In the genomic region with DNA sequence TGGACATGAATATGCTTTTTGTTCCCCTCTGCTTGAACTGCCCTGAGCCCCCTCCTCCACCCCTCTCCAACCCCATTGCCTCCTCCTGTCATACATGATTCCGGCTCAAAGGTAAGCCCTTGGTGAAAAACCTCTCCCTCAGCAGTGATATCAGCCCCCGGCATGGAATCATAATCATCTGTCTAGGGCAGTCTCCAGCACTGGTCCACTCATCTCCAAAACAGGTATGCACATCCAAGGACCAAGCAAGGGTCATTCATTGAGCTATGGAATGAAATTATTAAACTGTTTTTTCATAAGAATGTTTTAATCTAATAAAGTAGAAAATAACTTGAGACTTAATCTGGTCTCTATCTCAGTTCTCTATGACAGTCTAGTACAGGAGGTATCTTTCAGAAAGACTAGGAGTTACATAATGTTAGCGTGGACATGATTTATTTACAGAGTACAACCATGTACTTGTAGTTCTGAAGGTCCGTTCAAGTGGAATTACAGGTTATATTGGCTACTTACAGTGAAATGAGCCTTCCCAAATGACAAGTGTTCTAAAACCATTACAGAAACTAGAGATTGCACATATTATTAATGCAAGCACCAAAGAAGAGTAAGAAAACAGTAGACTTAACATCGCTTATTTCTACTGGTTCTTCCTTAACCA, we compare ENCODE assay signal across 17 cellular contexts.
DNase-seq lines count a peak whose midpoint lies in the region; ATAC-seq and TF ChIP-seq lines count a peak whose summit lies in the region.
"Had no signal": no experiment of that assay in that cellular context is flagged by ENCODE, and none has a peak within 500 bp of the region (broad histone marks: within the 10 kb centered on the region; RNA-seq: fewer than 3 reads in every experiment).

No MANE protein-coding gene starts in this region.

- 87% methylated on average over 5 of the region's 5 CpGs for WGBS in smooth muscle cell (ENCODE audit: low lambda C conversion rate)
- WGBS in lower leg skin, 2 donors, result 90 to 91% methylated on average over 5 of the region's 5 CpGs

- H3K4me3 ChIP-seq in smooth muscle cell (no peak overlapping the region), lower leg skin (ENCODE audit: low read depth, poor library complexity, severe bottlenecking) (no peak overlapping the region)
- H3K4me3 ChIP-seq: BLaER1, Peyer's patch had no signal

- TF ChIP-seq POLR2A in lower leg skin (IDR thresholded peaks at IDR 0.05), result no peak

- no peak for TF ChIP-seq CTCF in type B pancreatic cell (conservative IDR thresholded peaks at IDR 0.05)
- TF ChIP-seq CTCF in smooth muscle cell (IDR thresholded peaks at IDR 0.05; ENCODE audit: borderline replicate concordance, insufficient read depth, poor library complexity, severe bottlenecking), result no peak
- no peak for TF ChIP-seq CTCF in lower leg skin (IDR thresholded peaks at IDR 0.05)

- no peak overlapping the region for H3K9ac ChIP-seq in smooth muscle cell (ENCODE audit: low read depth)
- H3K9ac ChIP-seq: BLaER1, KMS-11 had no signal

- no peak overlapping the region for H3K4me2 ChIP-seq in smooth muscle cell
- H3K4me2 ChIP-seq: BLaER1, KMS-11 had no signal

- intact Hi-C loops in lower leg skin (cut with DNase I; ENCODE audit: low total_unique reads), result no loop called here

- H3K27ac ChIP-seq in smooth muscle cell (ENCODE audit: low read depth), result no peak overlapping the region
- H3K27ac ChIP-seq: BLaER1, KMS-11, Peyer's patch had no signal

- H2AFZ ChIP-seq in smooth muscle cell (ENCODE audit: low read depth), result no peak overlapping the region

- H3K36me3 ChIP-seq in smooth muscle cell (ENCODE audit: low read depth), result peaks cover 6% of the 10 kb centered on the region
- H3K36me3 ChIP-seq: BLaER1 had no signal

- H3K9me3 ChIP-seq in smooth muscle cell (replicated peaks; ENCODE audit: low read depth), result no peaks in the 10 kb centered on the region
- H3K9me3 ChIP-seq: BLaER1, Peyer's patch had no signal

- peak overlapping the region; percentile 40 for H3K27ac Mint-ChIP-seq in activated T-helper 17 cell treated with anti-CD3 and anti-CD28 coated beads, Interleukin-2, amount 50 U/mL, for 72 hours
- H3K27ac Mint-ChIP-seq in type B pancreatic cell, result peak overlapping the region; percentile 31
- H3K27ac Mint-ChIP-seq: CD8-positive, alpha-beta T cell had no signal

- no peaks in the 10 kb centered on the region for H3K9me3 Mint-ChIP-seq in activated T-helper 17 cell treated with anti-CD3 and anti-CD28 coated beads, Interleukin-2, amount 50 U/mL, for 72 hours
- H3K9me3 Mint-ChIP-seq in type B pancreatic cell, result no peaks in the 10 kb centered on the region
- H3K9me3 Mint-ChIP-seq: CD8-positive, alpha-beta T cell had no signal

- no peaks in the 10 kb centered on the region for H3K4me1 ChIP-seq in smooth muscle cell (ENCODE audit: low read depth)
- H3K4me1 ChIP-seq: BLaER1, Peyer's patch had no signal

- no peaks in the 10 kb centered on the region for H3K27me3 Mint-ChIP-seq in activated T-helper 17 cell treated with anti-CD3 and anti-CD28 coated beads, Interleukin-2, amount 50 U/mL, for 72 hours
- no peaks in the 10 kb centered on the region for H3K27me3 Mint-ChIP-seq in type B pancreatic cell

- no peaks in the 10 kb centered on the region for H3K27me3 ChIP-seq in smooth muscle cell (ENCODE audit: low read depth)
- H3K27me3 ChIP-seq: BLaER1, Peyer's patch had no signal

- H3K4me1 Mint-ChIP-seq in activated T-helper 17 cell treated with anti-CD3 and anti-CD28 coated beads, Interleukin-2, amount 50 U/mL, for 72 hours, result peaks cover under 1% of the 10 kb centered on the region
- H3K4me1 Mint-ChIP-seq in type B pancreatic cell (ENCODE audit: unreplicated experiment), result no peaks in the 10 kb centered on the region

- peaks cover 10% of the 10 kb centered on the region for H4K20me1 ChIP-seq in smooth muscle cell (ENCODE audit: low read depth)
- H4K20me1 ChIP-seq: BLaER1 had no signal

- ATAC-seq in activated T-helper 17 cell treated with anti-CD3 and anti-CD28 coated beads, Interleukin-2, amount 50 U/mL, for 72 hours (replicated peaks), result no peak
- ATAC-seq: CD8-positive, alpha-beta T cell; Right ventricle myocardium inferior had no signal

- H3K4me3 Mint-ChIP-seq in activated T-helper 17 cell treated with anti-CD3 and anti-CD28 coated beads, Interleukin-2, amount 50 U/mL, for 72 hours, result no peak overlapping the region
- H3K4me3 Mint-ChIP-seq in type B pancreatic cell, result peak overlapping the region; percentile 31
- H3K4me3 Mint-ChIP-seq: CD8-positive, alpha-beta T cell had no signal

- peaks cover 40% of the 10 kb centered on the region for H3K36me3 Mint-ChIP-seq in activated T-helper 17 cell treated with anti-CD3 and anti-CD28 coated beads, Interleukin-2, amount 50 U/mL, for 72 hours (ENCODE audit: low read depth)
- H3K36me3 Mint-ChIP-seq in type B pancreatic cell, result peaks cover 16% of the 10 kb centered on the region

- no peaks in the 10 kb centered on the region for H3F3A ChIP-seq in smooth muscle cell (ENCODE audit: low read depth)

- H3K79me2 ChIP-seq in smooth muscle cell (ENCODE audit: low read depth), result peaks cover 41% of the 10 kb centered on the region

- DNase-seq in DMS53 treated with DMSO at 0.1 percent for 48 hours (lab: John Stamatoyannopoulos, UW; ENCODE audit: unreplicated experiment), result peak; percentile 65
- peak; percentile 40 for DNase-seq in NCI-H2029 (lab: John Stamatoyannopoulos, UW)
- DNase-seq in type B pancreatic cell (ENCODE audit: extremely low spot score, unreplicated experiment), result no peak
- DNase-seq in smooth muscle cell (lab: John Stamatoyannopoulos, UW; ENCODE audit: unreplicated experiment), result no peak
- DNase-seq in cerebellar cortex (ENCODE audit: low spot score), result no peak
- DNase-seq in lower leg skin (ENCODE audit: low spot score in 2 of 2), result no peak
- DNase-seq: CD8-positive, alpha-beta T cell; DMS153; IMR-90; NCI-H1694; NCI-H226; NCI-H526; Peyer's patch had no signal

Comparison
In these comparisons a context has a peak if more than half of its experiments do, and no peak if none do; other contexts are left out.
1. DNase-seq: peak in DMS53 treated with DMSO at 0.1 percent for 48 hours (single experiment) and NCI-H2029 (single experiment); none in type B pancreatic cell (single experiment), smooth muscle cell (single experiment), cerebellar cortex (single experiment) and lower leg skin (0 of 2).